In genomic region chr9:36798350-36799065, GRCh38 we compare ENCODE assay signal across 12 cellular contexts.
DNase-seq lines count a peak whose midpoint lies in the region; ATAC-seq and TF ChIP-seq lines count a peak whose summit lies in the region.
"Had no signal": no experiment of that assay in that cellular context is flagged by ENCODE, and none has a peak within 500 bp of the region (broad histone marks: within the 10 kb centered on the region; RNA-seq: fewer than 3 reads in every experiment).

No MANE protein-coding gene starts in this region.

- no peak overlapping the region for H2AFZ ChIP-seq in HCT116 (ENCODE audit: low read depth, low read length, poor library complexity, severe bottlenecking)
- no peak overlapping the region for H2AFZ ChIP-seq in PC-9

- TF ChIP-seq POLR2A in HCT116 (IDR thresholded peaks at IDR 0.05; ENCODE audit: borderline replicate concordance, extremely low read depth, insufficient read depth, insufficient read length) (no peak), gastrocnemius medialis (IDR thresholded peaks at IDR 0.05) (no peak)

- H3K27me3 Mint-ChIP-seq in Calu3 (ENCODE audit: unreplicated experiment) = peaks cover 51% of the 10 kb centered on the region

- no peaks in the 10 kb centered on the region for H3K9me3 Mint-ChIP-seq in Calu3 (ENCODE audit: low read depth, unreplicated experiment)

- H3K4me3 Mint-ChIP-seq in Calu3 (ENCODE audit: low read depth, unreplicated experiment) = no peak overlapping the region
- H3K4me3 Mint-ChIP-seq: effector memory CD8-positive, alpha-beta T cell had no signal

- intact Hi-C loops in Calu3 (cut with micrococcal nuclease; ENCODE audit: unreplicated experiment) = loop anchor here (2.0 kb wide), 1 partner anchor 56 kb away; no protein-coding TSS in a partner anchor
- intact Hi-C loops in HCT116 (cut with micrococcal nuclease) = no loop called here
- intact Hi-C loops in PC-9 (cut with micrococcal nuclease; ENCODE audit: unreplicated experiment) = loop anchor here (2.0 kb wide), 1 partner anchor 190 kb away; no protein-coding TSS in a partner anchor
- intact Hi-C loops in left colon (cut with DNase I, micrococcal nuclease) = no loop called here
- intact Hi-C loops in aorta (cut with DNase I) = no loop called here
- intact Hi-C loops in gastrocnemius medialis (cut with DNase I; ENCODE audit: low total_unique reads) = no loop called here

- no peak overlapping the region for H3K27ac Mint-ChIP-seq in Calu3 (ENCODE audit: unreplicated experiment)
- H3K27ac Mint-ChIP-seq: effector memory CD8-positive, alpha-beta T cell had no signal

- H3K79me2 ChIP-seq in HCT116 (ENCODE audit: insufficient read depth, low read length) = no peaks in the 10 kb centered on the region
- no peaks in the 10 kb centered on the region for H3K79me2 ChIP-seq in PC-9 (ENCODE audit: low read depth)

- no peaks in the 10 kb centered on the region for H3K4me1 Mint-ChIP-seq in Calu3 (ENCODE audit: low read depth, unreplicated experiment)

- no peak overlapping the region for H3K9ac ChIP-seq in HCT116 (ENCODE audit: low read length)

- peaks cover 9 to 10% of the 10 kb centered on the region in 2 experiments; a peak in 2 of 4 replicates for H3K9me3 ChIP-seq in HCT116 (ENCODE audit: control insufficient read depth in 1 of 2, insufficient read depth in 1 of 2, low read depth in 1 of 2, low read length in 2 of 2)
- no peaks in the 10 kb centered on the region; the same call in 1 of the 2 replicates for H3K9me3 ChIP-seq in PC-9 (ENCODE audit: insufficient read depth, low read depth)
- peaks cover 6% of the 10 kb centered on the region for H3K9me3 ChIP-seq in aorta (ENCODE audit: control insufficient read depth, low read length)
- H3K9me3 ChIP-seq in gastrocnemius medialis = peaks cover 0 to 2% (median 0%) of the 10 kb centered on the region in 3 donors

- WGBS in aorta, 2 donors = 66 to 71% methylated on average over 6 of the region's 6 CpGs

- no peaks in the 10 kb centered on the region for H3F3A ChIP-seq in PC-9 (ENCODE audit: insufficient read depth, low read depth)

- H3K27ac ChIP-seq in HCT116 (ENCODE audit: low read depth, low read length) (no peak overlapping the region), PC-9 (no peak overlapping the region), aorta (ENCODE audit: low read depth in 1 of 2, low read length in 2 of 2) (no peak overlapping the region), gastrocnemius medialis (no peak overlapping the region)

- H3K9me2 ChIP-seq in HCT116 (ENCODE audit: insufficient read depth) (no peaks in the 10 kb centered on the region), PC-9 (ENCODE audit: insufficient read depth) (no peaks in the 10 kb centered on the region)

- peak; percentile 12 for DNase-seq in Calu3
- no peak for DNase-seq in HCT116 (ENCODE audit: low read depth, low spot score)
- DNase-seq in PC-9 = peak in 1 of 2 experiments; percentile 3
- no peak for DNase-seq in left colon
- DNase-seq in aorta = no peak
- no peak for DNase-seq in foreskin fibroblast
- DNase-seq in gastrocnemius medialis = no peak
- DNase-seq in HCEC 1CT = no peak
- DNase-seq: effector memory CD8-positive, alpha-beta T cell; NCI-H345; stimulated activated CD4-positive, alpha-beta T cell treated with anti-CD3 and anti-CD28 coated beads, Interleukin-1b, Interleukin-23, amount 100 ng/mL, for 48 hours had no signal

- POLR2A ChIA-PET in HCT116 (lab: Charles Lee) = no interaction called here
- POLR2A ChIA-PET in PC-9 (lab: Charles Lee; ENCODE audit: unreplicated experiment) = no interaction called here

- ATAC-seq in HCT116 (no peak), left colon (peak; percentile 25), aorta (ENCODE audit: low FRiP score) (no peak), gastrocnemius medialis (no peak)
- ATAC-seq: effector memory CD8-positive, alpha-beta T cell had no signal

- H3K36me3 ChIP-seq in HCT116 (ENCODE audit: control insufficient read depth in 1 of 2, insufficient read depth in 2 of 2, low read length in 2 of 2) (no peaks in the 10 kb centered on the region), PC-9 (ENCODE audit: low read depth) (no peaks in the 10 kb centered on the region), aorta (ENCODE audit: control insufficient read depth in 1 of 2, insufficient read depth in 2 of 2, low read length in 1 of 2) (no peaks in the 10 kb centered on the region), gastrocnemius medialis (no peaks in the 10 kb centered on the region)

- H3K4me2 ChIP-seq in HCT116 (ENCODE audit: low read length) (no peak overlapping the region), PC-9 (no peak overlapping the region)

- no peak for TF ChIP-seq CTCF in Calu3 (IDR thresholded peaks at IDR 0.05; ENCODE audit: unreplicated experiment)
- no peak for TF ChIP-seq CTCF in HCT116 (IDR thresholded peaks at IDR 0.05 in 2 of 3, conservative IDR thresholded peaks at IDR 0.05 in 1 of 3; ENCODE audit: borderline replicate concordance in 1 of 3, insufficient read depth in 1 of 3, low read depth in 2 of 3, low read length in 2 of 3)
- TF ChIP-seq CTCF in PC-9 (conservative IDR thresholded peaks at IDR 0.05) = peak; percentile 42; the same call in 1 of the 2 replicates
- no peak for TF ChIP-seq CTCF in foreskin fibroblast (IDR thresholded peaks at IDR 0.05; ENCODE audit: low read depth, low read length)
- no peak for TF ChIP-seq CTCF in gastrocnemius medialis (IDR thresholded peaks at IDR 0.05 in 4 of 5, conservative IDR thresholded peaks at IDR 0.05 in 1 of 5)

- CTCF ChIA-PET in Calu3 (lab: Charles Lee) (no interaction called here), HCT116 (lab: Charles Lee) (no interaction called here), PC-9 (lab: Charles Lee) (no interaction called here)

- H4K20me1 ChIP-seq in HCT116 (ENCODE audit: insufficient read depth) = no peaks in the 10 kb centered on the region
- H4K20me1 ChIP-seq in PC-9 (ENCODE audit: insufficient read depth) = no peaks in the 10 kb centered on the region

- H3K4me3 ChIP-seq in HCT116 (replicated peaks in 1 of 2; ENCODE audit: low read depth in 1 of 2, low read length in 2 of 2) (no peak overlapping the region), PC-9 (no peak overlapping the region), aorta (ENCODE audit: low read length in 2 of 2) (no peak overlapping the region), foreskin fibroblast (ENCODE audit: low read depth in 1 of 2, low read length in 2 of 2) (no peak overlapping the region), gastrocnemius medialis (no peak overlapping the region)
- H3K4me3 ChIP-seq: lung had no signal

- BruUV-seq in Calu3 (replicated peaks; lab: Mats Ljungman, UMichigan) (no TSS peak), HCT116 (replicated peaks; lab: Mats Ljungman, UMichigan) (no TSS peak), PC-9 (replicated peaks; lab: Mats Ljungman, UMichigan) (no TSS peak)

- 0 out of 2 replicates have a peak, but pooled peaks have one; percentile 4 for TF ChIP-seq RAD21 in HCT116 (IDR thresholded peaks at IDR 0.05; ENCODE audit: low read depth)

- in situ Hi-C loops in gastrocnemius medialis (cut with MboI; ENCODE audit: low sequenced_read_pairs in 4 of 4) = loop anchor here in 1 of 4 donors (25.0 kb wide), 1 partner anchor 111 kb away; no protein-coding TSS in a partner anchor

- H3K27me3 ChIP-seq in HCT116 (ENCODE audit: insufficient read depth, low read length) = peaks cover 12% of the 10 kb centered on the region; the same call in 1 of the 2 replicates
- peaks cover 33% of the 10 kb centered on the region; the same call in 1 of the 2 replicates for H3K27me3 ChIP-seq in PC-9 (ENCODE audit: insufficient read depth, low read depth)
- H3K27me3 ChIP-seq in aorta (ENCODE audit: control insufficient read depth in 1 of 2, insufficient read depth in 2 of 2, low read length in 1 of 2) = no peaks in the 10 kb centered on the region
- peaks cover 0 to under 1% (median 0%) of the 10 kb centered on the region in 3 donors for H3K27me3 ChIP-seq in gastrocnemius medialis

- no peaks in the 10 kb centered on the region for H3K4me1 ChIP-seq in HCT116 (ENCODE audit: control insufficient read depth in 1 of 2, insufficient read depth in 2 of 2, low read length in 2 of 2)
- no peaks in the 10 kb centered on the region for H3K4me1 ChIP-seq in PC-9 (replicated peaks; ENCODE audit: insufficient read depth)
- no peaks in the 10 kb centered on the region for H3K4me1 ChIP-seq in aorta (ENCODE audit: control insufficient read depth in 1 of 2, insufficient read depth in 2 of 2, low read length in 2 of 2)
- H3K4me1 ChIP-seq in gastrocnemius medialis = no peaks in the 10 kb centered on the region

- RAD21 ChIA-PET in HCT116 (lab: Charles Lee; ENCODE audit: low non-redundant PET in 1 of 2, low total read pairs in 2 of 2, uncharacterized antibody in 2 of 2, unreplicated experiment in 2 of 2) = no interaction called here

- no peaks in the 10 kb centered on the region for H3K36me3 Mint-ChIP-seq in Calu3 (ENCODE audit: insufficient read depth, unreplicated experiment)

TF ChIP-seq in HCT116, 20 proteins besides CTCF, POLR2A, EP300 and RAD21 (continues in another document):
- no peak for TF ChIP-seq MAX (IDR thresholded peaks at IDR 0.05)
- TF ChIP-seq ELF1 (IDR thresholded peaks at IDR 0.05; ENCODE audit: borderline replicate concordance, low read depth) = no peak
- TF ChIP-seq ZBTB33 (IDR thresholded peaks at IDR 0.05; ENCODE audit: extremely low read depth, insufficient replicate concordance, low read length) = no peak
- no peak for TF ChIP-seq YY1 (IDR thresholded peaks at IDR 0.05; ENCODE audit: extremely low read depth, insufficient replicate concordance, low read depth, low read length)
- TF ChIP-seq ZFX (IDR thresholded peaks at IDR 0.05) = no peak
- TF ChIP-seq EGR1 (IDR thresholded peaks at IDR 0.05; ENCODE audit: low read depth) = no peak
- no peak for TF ChIP-seq JUND (IDR thresholded peaks at IDR 0.05)
- no peak for TF ChIP-seq POLR2AphosphoS5 (IDR thresholded peaks at IDR 0.05; ENCODE audit: low read depth, low read length)
- no peak for TF ChIP-seq CBX3 (IDR thresholded peaks at IDR 0.05; ENCODE audit: low read depth)

Comparison
In these comparisons a context has a peak if more than half of its experiments do, and no peak if none do; other contexts are left out.
1. intact Hi-C loops: an anchor here in Calu3 (2.0 kb wide) and PC-9 (2.0 kb wide); none called in HCT116, left colon, aorta and gastrocnemius medialis.